In the genomic region with DNA sequence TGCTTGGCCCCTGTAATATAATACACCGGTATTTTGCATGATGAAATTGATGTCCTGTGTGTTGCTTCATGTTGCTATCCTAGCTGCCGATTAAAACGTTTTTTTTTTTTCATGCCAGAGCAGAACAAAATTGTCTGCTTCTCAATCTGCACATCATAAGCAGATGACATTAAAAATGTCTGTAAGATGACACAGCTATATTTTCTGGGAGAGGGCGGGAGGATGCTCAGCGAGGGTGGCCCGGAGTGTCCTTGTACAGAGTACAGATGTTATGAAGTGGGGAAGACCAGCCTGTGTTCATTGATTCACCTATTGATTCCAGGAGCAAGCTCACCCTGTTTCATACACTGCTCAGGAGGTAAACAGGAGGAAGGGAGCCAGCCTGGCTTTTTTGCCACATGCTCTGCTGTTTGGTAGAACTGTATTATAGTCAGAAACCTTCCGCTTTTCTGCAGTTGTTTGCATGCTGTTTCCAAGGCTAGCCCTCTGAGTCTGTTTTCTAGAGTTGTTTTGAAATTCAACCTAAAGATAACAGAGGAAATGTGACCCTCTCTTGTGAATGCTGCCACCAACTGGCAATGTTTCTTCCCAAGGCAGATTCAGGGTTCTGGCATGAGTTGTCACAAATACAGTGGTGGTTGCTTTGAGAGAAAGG, we compare ENCODE assay signal across 8 cellular contexts. TPM values are rescaled to one million over a fixed set of nuclear protein-coding genes. Genes with fewer than 3 reads are reported as not detected.
DNase-seq lines count a peak whose midpoint lies in the region; ATAC-seq and TF ChIP-seq lines count a peak whose summit lies in the region.

No MANE protein-coding gene starts in this region.

- no peak for TF ChIP-seq EP300 in transverse colon (IDR thresholded peaks at IDR 0.05; ENCODE audit: low read depth)

- H3K4me1 Mint-ChIP-seq in activated naive CD4-positive, alpha-beta T cell treated with anti-CD3 and anti-CD28 coated beads for 36 hours (ENCODE audit: low read depth) = peaks cover 25% of the 10 kb centered on the region

- CTCF ChIA-PET in activated naive CD4-positive, alpha-beta T cell treated with anti-CD3 and anti-CD28 coated beads for 36 hours (lab: Charles Lee) = interaction anchor here (0.9 to 2.4 kb wide), 2 partner anchors 11 to 181 kb away, joined by 3 to 8 read pairs; no protein-coding TSS in a partner anchor

- 37 to 60% methylated on average over 1 to 7 of the region's 7 CpGs for WGBS in transverse colon (ENCODE audit: low coverage in 1 of 2), 2 donors

- no peaks in the 10 kb centered on the region for H3K36me3 Mint-ChIP-seq in activated naive CD4-positive, alpha-beta T cell treated with anti-CD3 and anti-CD28 coated beads for 36 hours (ENCODE audit: low read depth)

- TF ChIP-seq POLR2A in transverse colon (IDR thresholded peaks at IDR 0.05) = no peak

- no peak overlapping the region for H3K27ac Mint-ChIP-seq in activated naive CD4-positive, alpha-beta T cell treated with anti-CD3 and anti-CD28 coated beads for 36 hours

- H3K27me3 ChIP-seq in transverse colon = peaks cover 31% of the 10 kb centered on the region

- no peaks in the 10 kb centered on the region for H3K36me3 ChIP-seq in transverse colon

- no peak overlapping the region for H3K4me3 Mint-ChIP-seq in activated naive CD4-positive, alpha-beta T cell treated with anti-CD3 and anti-CD28 coated beads for 36 hours

- peak; percentile 57 for DNase-seq in activated naive CD4-positive, alpha-beta T cell treated with anti-CD3 and anti-CD28 coated beads for 36 hours
- DNase-seq in activated naive CD4-positive, alpha-beta T cell treated with anti-CD3 and anti-CD28 coated beads, Interleukin-2, amount 50 U/mL, for 16 hours = no peak
- DNase-seq in NCI-H146 (lab: John Stamatoyannopoulos, UW) = peak; percentile 64
- peak; percentile 51 for DNase-seq in SW480 (ENCODE audit: low spot score)
- DNase-seq in fibroblast of villous mesenchyme (ENCODE audit: low read depth) = peak; percentile 36
- DNase-seq in transverse colon = peak; percentile 36
- DNase-seq in UCSD-AML1 (lab: John Stamatoyannopoulos, UW; ENCODE audit: unreplicated experiment) = no peak

- intact Hi-C loops in activated naive CD4-positive, alpha-beta T cell treated with anti-CD3 and anti-CD28 coated beads for 36 hours (cut with micrococcal nuclease) = loop anchor here (1.0 kb wide), 4 partner anchors 26 to 830 kb away; no protein-coding TSS in a partner anchor
- intact Hi-C loops in transverse colon (cut with DNase I; ENCODE audit: low total_unique reads) = loop anchor here (5.0 kb wide), 1 partner anchor 344 kb away; no protein-coding TSS in a partner anchor

- H3K9me3 Mint-ChIP-seq in activated naive CD4-positive, alpha-beta T cell treated with anti-CD3 and anti-CD28 coated beads for 36 hours = no peaks in the 10 kb centered on the region

- H3K4me1 ChIP-seq in transverse colon = peaks cover 0 to 9% (median 6%) of the 10 kb centered on the region in 4 donors

- no peak overlapping the region for H3K4me3 ChIP-seq in fibroblast of villous mesenchyme (ENCODE audit: low read depth, low read length)
- H3K4me3 ChIP-seq in transverse colon = no peak overlapping the region

- TF ChIP-seq CTCF in fibroblast of villous mesenchyme (IDR thresholded peaks at IDR 0.05; ENCODE audit: insufficient read depth, low read depth, low read length) = peak; percentile 43
- TF ChIP-seq CTCF in transverse colon (IDR thresholded peaks at IDR 0.05) = peak; percentile 16 to 37 (median 32)

- peaks cover 11% of the 10 kb centered on the region for H3K27me3 Mint-ChIP-seq in activated naive CD4-positive, alpha-beta T cell treated with anti-CD3 and anti-CD28 coated beads for 36 hours (ENCODE audit: low read depth)

- H3K27ac ChIP-seq in transverse colon = no peak overlapping the region

- in situ Hi-C loops in transverse colon (cut with MboI; ENCODE audit: low pct_ligation_motif_present in 1 of 4, low pct_unique_long_range_greater_than_20kb in 1 of 4, low sequenced_read_pairs in 3 of 4) = loop anchor here in 3 of 4 donors (25.0 kb wide), 3 partner anchors 321 to 829 kb away; no protein-coding TSS in a partner anchor

- H3K9me3 ChIP-seq in transverse colon = no peaks in the 10 kb centered on the region

- ATAC-seq in GM18909 (IDR thresholded peaks at IDR 0.05; ENCODE audit: poor library complexity, unreplicated experiment) = no peak

RNA-seq across cellular contexts. Expression of a gene that starts 4.7 kb away (rescaled TPM):
- total RNA-seq in activated naive CD4-positive, alpha-beta T cell treated with anti-CD3 and anti-CD28 coated beads for 36 hours = 1 to 10 TPM; 3.0 to 3.3 TPM
- total RNA-seq in fibroblast of villous mesenchyme = 6.4 and 19.0 TPM in 2 replicates
- total RNA-seq in transverse colon = 10 to 100 TPM; 12.5 to 72.6 (median 28.5) TPM

Comparison
In these comparisons a context has a peak if more than half of its experiments do, and no peak if none do; other contexts are left out.
1. DNase-seq: peak in activated naive CD4-positive, alpha-beta T cell treated with anti-CD3 and anti-CD28 coated beads for 36 hours (single experiment), NCI-H146 (single experiment), SW480 (single experiment), fibroblast of villous mesenchyme (single experiment) and transverse colon (single experiment); none in activated naive CD4-positive, alpha-beta T cell treated with anti-CD3 and anti-CD28 coated beads, Interleukin-2, amount 50 U/mL, for 16 hours (single experiment) and UCSD-AML1 (single experiment).